ENCODE assay signal across 10 cellular contexts in the genomic region with DNA sequence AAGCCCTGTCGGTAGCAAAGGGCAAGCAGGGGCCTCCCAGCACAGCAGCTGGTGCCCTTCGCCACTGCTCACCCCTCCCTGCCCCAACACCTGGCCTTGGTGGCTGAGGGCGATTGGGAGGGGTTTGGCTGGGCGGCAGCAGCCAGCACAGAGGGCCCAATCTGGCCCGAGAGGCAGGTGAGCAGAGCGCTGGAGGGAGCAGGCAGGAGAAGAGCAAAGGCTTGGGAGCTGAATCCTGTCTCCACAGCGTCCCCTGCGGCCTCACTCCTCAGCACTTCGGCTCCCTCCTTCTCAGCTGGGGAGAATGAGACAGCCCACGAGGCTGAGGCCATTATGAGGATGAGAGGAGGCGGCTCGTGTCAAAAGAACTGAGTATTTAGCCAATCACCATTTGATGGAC.
DNase-seq lines count a peak whose midpoint lies in the region; ATAC-seq, FAIRE-seq and TF ChIP-seq lines count a peak whose summit lies in the region.
"Had no signal": no experiment of that assay in that cellular context is flagged by ENCODE, and none has a peak within 500 bp of the region (broad histone marks: within the 10 kb centered on the region; RNA-seq: fewer than 3 reads in every experiment).

No MANE protein-coding gene starts in this region.

- in situ Hi-C loops in ACHN (cut with HindIII; ENCODE audit: low pct_ligation_motif_present, low pct_unique_long_range_greater_than_20kb, low sequenced_read_pairs): no loop called here

- FAIRE-seq in A549 (lab: Jason Lieb, UNC): no peak

- TF ChIP-seq POLR2A in A549 (IDR thresholded peaks at IDR 0.05; ENCODE audit: low read length): no peak

- no peak overlapping the region for H3K4me2 ChIP-seq in A549

- no peak overlapping the region for H3K4me3 ChIP-seq in A549

- H3K9me3 ChIP-seq in A549: no peaks in the 10 kb centered on the region

- no peak for ATAC-seq in A549
- ATAC-seq: natural killer cell had no signal

- TF ChIP-seq RAD21 in A549 (conservative IDR thresholded peaks at IDR 0.05 in 1 of 2, IDR thresholded peaks at IDR 0.05 in 1 of 2): no peak

- H3K27ac ChIP-seq in A549: peak overlapping the region; percentile 5 to 79; a peak in 3 of 6 replicates
- peak overlapping the region; percentile 85 for H3K27ac ChIP-seq in RWPE1
- H3K27ac ChIP-seq: C4-2B had no signal

- 85% methylated on average over 11 of the region's 12 CpGs for WGBS in A549 (ENCODE audit: missing lambda C conversion rate)

- TF ChIP-seq CTCF in A549 (IDR thresholded peaks at IDR 0.05) (no peak), RWPE1 (conservative IDR thresholded peaks at IDR 0.05; ENCODE audit: low read depth) (no peak)

- POLR2A ChIA-PET in A549 (lab: Yijun Ruan, JAX): interaction anchor here (1.2 kb wide), 1 partner anchor 138 kb away, joined by 3 read pairs; a partner anchor contains a TSS
- POLR2A ChIA-PET in RWPE1 (lab: Yijun Ruan, JAX; ENCODE audit: low non-redundant PET): no interaction called here

- DNase-seq in A549 (ENCODE audit: low read depth in 1 of 2, low spot score in 1 of 2): no peak
- peak; percentile 67 for DNase-seq in NCI-H1092 (lab: John Stamatoyannopoulos, UW)
- DNase-seq in RWPE1 (ENCODE audit: low spot score): no peak
- DNase-seq in iPS-NIHi7 (ENCODE audit: extremely low spot score): peak; percentile 91
- DNase-seq in A172 (ENCODE audit: low spot score): no peak
- DNase-seq in SKM-1 treated with dmso at 0.1 percent for 144 hours (lab: John Stamatoyannopoulos, UW; ENCODE audit: unreplicated experiment): no peak
- no peak for DNase-seq in AG20443 (ENCODE audit: low spot score)
- no peak for DNase-seq in ACHN
- DNase-seq: natural killer cell had no signal

- H3K4me1 ChIP-seq in A549: peaks cover 35% of the 10 kb centered on the region

- no peak for TF ChIP-seq EP300 in A549 (IDR thresholded peaks at IDR 0.05)

- CTCF ChIA-PET in A549 (lab: Yijun Ruan, JAX): interaction anchor here (0.9 to 9.3 kb wide), 12 partner anchors 12 to 305 kb away, joined by 3 to 234 read pairs (median 5); a partner anchor contains a TSS
- CTCF ChIA-PET in RWPE1 (lab: Yijun Ruan, JAX): interaction anchor here (1.3 kb wide), 1 partner anchor 9 kb away, joined by 3 read pairs; no protein-coding TSS in a partner anchor

TF ChIP-seq in A549, 52 proteins besides CTCF, POLR2A, EP300 and RAD21:
- TF ChIP-seq, protein P1, sequence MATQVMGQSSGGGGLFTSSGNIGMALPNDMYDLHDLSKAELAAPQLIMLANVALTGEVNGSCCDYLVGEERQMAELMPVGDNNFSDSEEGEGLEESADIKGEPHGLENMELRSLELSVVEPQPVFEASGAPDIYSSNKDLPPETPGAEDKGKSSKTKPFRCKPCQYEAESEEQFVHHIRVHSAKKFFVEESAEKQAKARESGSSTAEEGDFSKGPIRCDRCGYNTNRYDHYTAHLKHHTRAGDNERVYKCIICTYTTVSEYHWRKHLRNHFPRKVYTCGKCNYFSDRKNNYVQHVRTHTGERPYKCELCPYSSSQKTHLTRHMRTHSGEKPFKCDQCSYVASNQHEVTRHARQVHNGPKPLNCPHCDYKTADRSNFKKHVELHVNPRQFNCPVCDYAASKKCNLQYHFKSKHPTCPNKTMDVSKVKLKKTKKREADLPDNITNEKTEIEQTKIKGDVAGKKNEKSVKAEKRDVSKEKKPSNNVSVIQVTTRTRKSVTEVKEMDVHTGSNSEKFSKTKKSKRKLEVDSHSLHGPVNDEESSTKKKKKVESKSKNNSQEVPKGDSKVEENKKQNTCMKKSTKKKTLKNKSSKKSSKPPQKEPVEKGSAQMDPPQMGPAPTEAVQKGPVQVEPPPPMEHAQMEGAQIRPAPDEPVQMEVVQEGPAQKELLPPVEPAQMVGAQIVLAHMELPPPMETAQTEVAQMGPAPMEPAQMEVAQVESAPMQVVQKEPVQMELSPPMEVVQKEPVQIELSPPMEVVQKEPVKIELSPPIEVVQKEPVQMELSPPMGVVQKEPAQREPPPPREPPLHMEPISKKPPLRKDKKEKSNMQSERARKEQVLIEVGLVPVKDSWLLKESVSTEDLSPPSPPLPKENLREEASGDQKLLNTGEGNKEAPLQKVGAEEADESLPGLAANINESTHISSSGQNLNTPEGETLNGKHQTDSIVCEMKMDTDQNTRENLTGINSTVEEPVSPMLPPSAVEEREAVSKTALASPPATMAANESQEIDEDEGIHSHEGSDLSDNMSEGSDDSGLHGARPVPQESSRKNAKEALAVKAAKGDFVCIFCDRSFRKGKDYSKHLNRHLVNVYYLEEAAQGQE (IDR thresholded peaks at IDR 0.05): no peak
- TF ChIP-seq, protein P2, sequence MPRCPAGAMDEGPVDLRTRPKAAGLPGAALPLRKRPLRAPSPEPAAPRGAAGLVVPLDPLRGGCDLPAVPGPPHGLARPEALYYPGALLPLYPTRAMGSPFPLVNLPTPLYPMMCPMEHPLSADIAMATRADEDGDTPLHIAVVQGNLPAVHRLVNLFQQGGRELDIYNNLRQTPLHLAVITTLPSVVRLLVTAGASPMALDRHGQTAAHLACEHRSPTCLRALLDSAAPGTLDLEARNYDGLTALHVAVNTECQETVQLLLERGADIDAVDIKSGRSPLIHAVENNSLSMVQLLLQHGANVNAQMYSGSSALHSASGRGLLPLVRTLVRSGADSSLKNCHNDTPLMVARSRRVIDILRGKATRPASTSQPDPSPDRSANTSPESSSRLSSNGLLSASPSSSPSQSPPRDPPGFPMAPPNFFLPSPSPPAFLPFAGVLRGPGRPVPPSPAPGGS (IDR thresholded peaks at IDR 0.05): no peak
- TF ChIP-seq HOXB13 (CRISPR knock-in tag; IDR thresholded peaks at IDR 0.05; ENCODE audit: low read depth) (no peak), ZC3H11A (IDR thresholded peaks at IDR 0.05) (no peak), CBX8 (IDR thresholded peaks at IDR 0.05) (no peak), NR3C1 (IDR thresholded peaks at IDR 0.05) (no peak), SMC3 (IDR thresholded peaks at IDR 0.05) (no peak), MAFK (IDR thresholded peaks at IDR 0.05; ENCODE audit: partially characterized antibody) (no peak), RCOR1 (IDR thresholded peaks at IDR 0.05; ENCODE audit: low read depth, low read length) (no peak), FOXS1 (CRISPR knock-in tag; IDR thresholded peaks at IDR 0.05) (no peak), TP53 (CRISPR knock-in tag; IDR thresholded peaks at IDR 0.05) (no peak), CHD2 (IDR thresholded peaks at IDR 0.05; ENCODE audit: low read length, partially characterized antibody) (no peak), HOXA7 (CRISPR knock-in tag; IDR thresholded peaks at IDR 0.05) (no peak)
- TF ChIP-seq, protein P3, sequence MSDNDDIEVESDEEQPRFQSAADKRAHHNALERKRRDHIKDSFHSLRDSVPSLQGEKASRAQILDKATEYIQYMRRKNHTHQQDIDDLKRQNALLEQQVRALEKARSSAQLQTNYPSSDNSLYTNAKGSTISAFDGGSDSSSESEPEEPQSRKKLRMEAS (IDR thresholded peaks at IDR 0.05): no peak
- TF ChIP-seq, protein P4, sequence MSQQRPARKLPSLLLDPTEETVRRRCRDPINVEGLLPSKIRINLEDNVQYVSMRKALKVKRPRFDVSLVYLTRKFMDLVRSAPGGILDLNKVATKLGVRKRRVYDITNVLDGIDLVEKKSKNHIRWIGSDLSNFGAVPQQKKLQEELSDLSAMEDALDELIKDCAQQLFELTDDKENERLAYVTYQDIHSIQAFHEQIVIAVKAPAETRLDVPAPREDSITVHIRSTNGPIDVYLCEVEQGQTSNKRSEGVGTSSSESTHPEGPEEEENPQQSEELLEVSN (IDR thresholded peaks at IDR 0.05; ENCODE audit: borderline replicate concordance, low read depth): no peak
- TF ChIP-seq, protein P5, sequence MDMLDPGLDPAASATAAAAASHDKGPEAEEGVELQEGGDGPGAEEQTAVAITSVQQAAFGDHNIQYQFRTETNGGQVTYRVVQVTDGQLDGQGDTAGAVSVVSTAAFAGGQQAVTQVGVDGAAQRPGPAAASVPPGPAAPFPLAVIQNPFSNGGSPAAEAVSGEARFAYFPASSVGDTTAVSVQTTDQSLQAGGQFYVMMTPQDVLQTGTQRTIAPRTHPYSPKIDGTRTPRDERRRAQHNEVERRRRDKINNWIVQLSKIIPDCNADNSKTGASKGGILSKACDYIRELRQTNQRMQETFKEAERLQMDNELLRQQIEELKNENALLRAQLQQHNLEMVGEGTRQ (IDR thresholded peaks at IDR 0.05): no peak
- TF ChIP-seq, protein P6, sequence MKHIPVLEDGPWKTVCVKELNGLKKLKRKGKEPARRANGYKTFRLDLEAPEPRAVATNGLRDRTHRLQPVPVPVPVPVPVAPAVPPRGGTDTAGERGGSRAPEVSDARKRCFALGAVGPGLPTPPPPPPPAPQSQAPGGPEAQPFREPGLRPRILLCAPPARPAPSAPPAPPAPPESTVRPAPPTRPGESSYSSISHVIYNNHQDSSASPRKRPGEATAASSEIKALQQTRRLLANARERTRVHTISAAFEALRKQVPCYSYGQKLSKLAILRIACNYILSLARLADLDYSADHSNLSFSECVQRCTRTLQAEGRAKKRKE (CRISPR knock-in tag; IDR thresholded peaks at IDR 0.05; ENCODE audit: low read depth): no peak

Comparison
In these comparisons a context has a peak if more than half of its experiments do, and no peak if none do; other contexts are left out.
1. DNase-seq: peak in NCI-H1092 (single experiment) and iPS-NIHi7 (single experiment); none in A549 (0 of 2), RWPE1 (single experiment), A172 (single experiment), SKM-1 treated with dmso at 0.1 percent for 144 hours (single experiment), AG20443 (single experiment) and ACHN (single experiment).